Comparison of ENCODE assay signal across 8 cellular contexts in genomic region chr9:122912964-122913673, GRCh38. TPM values are rescaled to one million over a fixed set of nuclear protein-coding genes. Genes with fewer than 3 reads are reported as not detected.
DNase-seq lines count a peak whose midpoint lies in the region; ATAC-seq and TF ChIP-seq lines count a peak whose summit lies in the region.

A gene with protein sequence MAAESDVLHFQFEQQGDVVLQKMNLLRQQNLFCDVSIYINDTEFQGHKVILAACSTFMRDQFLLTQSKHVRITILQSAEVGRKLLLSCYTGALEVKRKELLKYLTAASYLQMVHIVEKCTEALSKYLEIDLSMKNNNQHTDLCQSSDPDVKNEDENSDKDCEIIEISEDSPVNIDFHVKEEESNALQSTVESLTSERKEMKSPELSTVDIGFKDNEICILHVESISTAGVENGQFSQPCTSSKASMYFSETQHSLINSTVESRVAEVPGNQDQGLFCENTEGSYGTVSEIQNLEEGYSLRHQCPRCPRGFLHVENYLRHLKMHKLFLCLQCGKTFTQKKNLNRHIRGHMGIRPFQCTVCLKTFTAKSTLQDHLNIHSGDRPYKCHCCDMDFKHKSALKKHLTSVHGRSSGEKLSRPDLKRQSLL (minus strand): TSS chr9:122913323. CDS start chr9:122912072, 1,251 bp downstream.

- peak within 1 kb of the TSS; percentile 85 for H3K27ac Mint-ChIP-seq in Caco-2 (ENCODE audit: unreplicated experiment)
- peak within 1 kb of the TSS; percentile 95 for H3K27ac Mint-ChIP-seq in endothelial cell (ENCODE audit: unreplicated experiment)

- no peaks in the 10 kb centered on the region for H3K27me3 ChIP-seq in Caco-2 (replicated peaks; ENCODE audit: control insufficient read depth, insufficient read depth, low read length)

- peak within 1 kb of the TSS; percentile 87 for H3K4me3 ChIP-seq in Caco-2 (ENCODE audit: low read depth, low read length)

- no peaks in the 10 kb centered on the region for H3K36me3 ChIP-seq in Caco-2 (ENCODE audit: control insufficient read depth, insufficient read depth, low read length)

- H3K9me3 Mint-ChIP-seq in Caco-2 (ENCODE audit: unreplicated experiment) (no peaks in the 10 kb centered on the region), endothelial cell (ENCODE audit: unreplicated experiment) (no peaks in the 10 kb centered on the region)

- CTCF ChIA-PET in Caco-2 (lab: Charles Lee) = interaction anchor here (0.7 to 1.4 kb wide), 5 partner anchors 19 to 80 kb away, joined by 3 to 5 read pairs (median 4); partner anchors contain the start of genes RABGAP1 and ZBTB26

- H3K4me1 ChIP-seq in Caco-2 = peaks cover 6% of the 10 kb centered on the region; the same call in 1 of the 2 replicates

- H3K4me1 Mint-ChIP-seq in Caco-2 (ENCODE audit: low read depth, unreplicated experiment) (no peaks in the 10 kb centered on the region), endothelial cell (ENCODE audit: unreplicated experiment) (peaks cover 10% of the 10 kb centered on the region)

- POLR2A ChIA-PET in Caco-2 (lab: Charles Lee) = interaction anchor here (1.1 to 1.8 kb wide), 3 partner anchors 8 to 28 kb away, joined by 3 to 35 read pairs (median 20); partner anchors contain the start of genes RABGAP1, RC3H2 and ZBTB26

- peaks cover 40% of the 10 kb centered on the region for H3K36me3 Mint-ChIP-seq in Caco-2 (ENCODE audit: insufficient read depth, unreplicated experiment)
- H3K36me3 Mint-ChIP-seq in endothelial cell (ENCODE audit: low read depth, unreplicated experiment) = peaks cover 4% of the 10 kb centered on the region

- DNase-seq in Caco-2 = peak; percentile 79 to 82
- DNase-seq in HT-29 (ENCODE audit: low spot score) = peak; percentile 90
- peak; percentile 72 for DNase-seq in NOMO-1 treated with DMSO at 0.1 percent for 48 hours (lab: John Stamatoyannopoulos, UW; ENCODE audit: unreplicated experiment)
- peak; percentile 35 to 45 (median 37) for DNase-seq in activated CD8-positive, alpha-beta memory T cell treated with anti-CD3 and anti-CD28 coated beads for 48 hours (ENCODE audit: low read depth in 2 of 3, low spot score in 2 of 3)
- DNase-seq in endothelial cell (ENCODE audit: low spot score) = peak; percentile 58
- DNase-seq in midbrain (lab: John Stamatoyannopoulos, UW) = peak; percentile 91
- peak; percentile 33 to 40 for DNase-seq in stimulated activated CD8-positive, alpha-beta memory T cell treated with anti-CD3 and anti-CD28 coated beads, Interleukin-4, amount 100 ng/mL, for 4 hours (ENCODE audit: low read depth in 2 of 2, low spot score in 1 of 2)

- H3K9me3 ChIP-seq in Caco-2 = no peaks in the 10 kb centered on the region

- TF ChIP-seq CTCF in Caco-2 (IDR thresholded peaks at IDR 0.05; ENCODE audit: insufficient read depth in 1 of 2, low read depth in 1 of 2, low read length in 1 of 2, severe bottlenecking in 1 of 2, unreplicated experiment in 1 of 2) (no peak), endothelial cell (IDR thresholded peaks at IDR 0.05; ENCODE audit: unreplicated experiment) (no peak)

- intact Hi-C loops in Caco-2 (cut with micrococcal nuclease; ENCODE audit: unreplicated experiment) = loop anchor here (1.0 kb wide), 4 partner anchors 8 to 78 kb away; partner anchors contain the start of genes RC3H2 and ZBTB26

- H3K4me3 Mint-ChIP-seq in Caco-2 (ENCODE audit: unreplicated experiment) = peak within 1 kb of the TSS; percentile 94
- H3K4me3 Mint-ChIP-seq in endothelial cell (ENCODE audit: unreplicated experiment) = peak within 1 kb of the TSS; percentile 91

- ATAC-seq in GM21360 (IDR thresholded peaks at IDR 0.05; ENCODE audit: unreplicated experiment) = peak; percentile 97

- BruUV-seq in Caco-2 (replicated peaks; lab: Mats Ljungman, UMichigan) = no TSS peak

- H3K27me3 Mint-ChIP-seq in Caco-2 (ENCODE audit: insufficient read depth, unreplicated experiment) (no peaks in the 10 kb centered on the region), endothelial cell (ENCODE audit: unreplicated experiment) (peaks cover 4% of the 10 kb centered on the region)

RNA-seq across cellular contexts. Expression of the gene that starts here (rescaled TPM):
- 6.8 and 7.2 TPM in 2 replicates for total RNA-seq in Caco-2 (2022)
- 3.3 and 3.4 TPM in 2 replicates for total RNA-seq in HT-29 (2014; rRNA removed; shearing (Covaris generic))
- total RNA-seq in endothelial cell (ENCODE audit: unreplicated experiment) = 7.4 TPM

Comparison
In these comparisons a context has a peak if more than half of its experiments do, and no peak if none do; other contexts are left out.
1. Peak in every context shown above with its lines: DNase-seq, ATAC-seq and H3K4me3 ChIP-seq.
2. DNase-seq: peak in every context shown above with its lines; median percentile 91 in midbrain; 90 in HT-29; 80 in Caco-2; 72 in NOMO-1 treated with DMSO at 0.1 percent for 48 hours; 58 in endothelial cell; 37 in activated CD8-positive, alpha-beta memory T cell treated with anti-CD3 and anti-CD28 coated beads for 48 hours; 36 in stimulated activated CD8-positive, alpha-beta memory T cell treated with anti-CD3 and anti-CD28 coated beads, Interleukin-4, amount 100 ng/mL, for 4 hours.